Comparison of ENCODE assay signal across 14 cellular contexts in the genomic region with DNA sequence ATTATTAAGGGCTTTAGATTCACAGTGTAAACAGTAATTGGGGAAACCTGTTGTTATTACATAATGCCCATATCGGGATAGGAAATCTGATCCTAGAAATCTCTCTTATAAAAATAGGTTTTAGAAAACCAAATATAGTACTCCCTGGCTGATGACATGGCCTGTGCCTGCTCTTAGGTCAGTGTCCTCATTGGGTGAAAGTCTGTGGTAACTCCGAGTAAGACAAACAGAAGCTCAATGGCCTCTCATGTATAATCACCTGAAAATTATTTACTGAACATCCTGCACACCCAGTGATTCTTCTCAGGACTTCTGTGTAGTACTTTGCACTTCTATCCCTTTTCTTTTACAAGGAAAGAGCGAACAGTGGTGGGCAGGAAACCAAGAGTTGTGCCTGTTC. TPM values are rescaled to one million over a fixed set of nuclear protein-coding genes. Genes with fewer than 3 reads are reported as not detected.
DNase-seq lines count a peak whose midpoint lies in the region; ATAC-seq and TF ChIP-seq lines count a peak whose summit lies in the region.
"Had no signal": no experiment of that assay in that cellular context is flagged by ENCODE, and none has a peak within 500 bp of the region (broad histone marks: within the 10 kb centered on the region; RNA-seq: fewer than 3 reads in every experiment).

No MANE protein-coding gene starts in this region.

- no peaks in the 10 kb centered on the region for H3K27me3 Mint-ChIP-seq in nephron progenitor cell (ENCODE audit: low read depth, poor library complexity)
- no peaks in the 10 kb centered on the region for H3K27me3 Mint-ChIP-seq in activated CD8-positive, alpha-beta memory T cell treated with anti-CD3 and anti-CD28 coated beads, Interleukin-2, amount 10 ng/mL, durations not matched to agents 7 days and 5 days
- H3K27me3 Mint-ChIP-seq: CD4-positive, alpha-beta memory T cell had no signal

- no peak overlapping the region for H3K4me3 Mint-ChIP-seq in nephron progenitor cell
- H3K4me3 Mint-ChIP-seq in activated CD8-positive, alpha-beta memory T cell treated with anti-CD3 and anti-CD28 coated beads, Interleukin-2, amount 10 ng/mL, durations not matched to agents 7 days and 5 days: no peak overlapping the region
- H3K4me3 Mint-ChIP-seq: CD14-positive monocyte; CD4-positive, alpha-beta memory T cell; GM23338 had no signal

- H3K36me3 Mint-ChIP-seq in nephron progenitor cell (ENCODE audit: low read depth): peaks cover 6% of the 10 kb centered on the region
- H3K36me3 Mint-ChIP-seq in activated CD8-positive, alpha-beta memory T cell treated with anti-CD3 and anti-CD28 coated beads, Interleukin-2, amount 10 ng/mL, durations not matched to agents 7 days and 5 days: peaks cover 7% of the 10 kb centered on the region

- no peak for TF ChIP-seq CTCF in nephron progenitor cell (IDR thresholded peaks at IDR 0.05)

- H3K9me3 Mint-ChIP-seq in nephron progenitor cell: no peaks in the 10 kb centered on the region
- no peaks in the 10 kb centered on the region for H3K9me3 Mint-ChIP-seq in activated CD8-positive, alpha-beta memory T cell treated with anti-CD3 and anti-CD28 coated beads, Interleukin-2, amount 10 ng/mL, durations not matched to agents 7 days and 5 days (ENCODE audit: low read depth)
- H3K9me3 Mint-ChIP-seq: CD14-positive monocyte; CD4-positive, alpha-beta memory T cell; GM23338 had no signal

- no peak for ATAC-seq in activated CD8-positive, alpha-beta memory T cell treated with anti-CD3 and anti-CD28 coated beads, Interleukin-2, amount 10 ng/mL, durations not matched to agents 7 days and 5 days
- ATAC-seq: A549, GM23338 had no signal

- CTCF ChIA-PET in activated CD8-positive, alpha-beta memory T cell treated with anti-CD3 and anti-CD28 coated beads, Interleukin-2, amount 10 ng/mL, durations not matched to agents 7 days and 5 days (lab: Charles Lee): no interaction called here

- H3K27ac Mint-ChIP-seq in nephron progenitor cell: peak overlapping the region; percentile 70
- no peak overlapping the region for H3K27ac Mint-ChIP-seq in activated CD8-positive, alpha-beta memory T cell treated with anti-CD3 and anti-CD28 coated beads, Interleukin-2, amount 10 ng/mL, durations not matched to agents 7 days and 5 days
- H3K27ac Mint-ChIP-seq: CD14-positive monocyte; CD4-positive, alpha-beta memory T cell; GM23338 had no signal

- DNase-seq in DMS153 (lab: John Stamatoyannopoulos, UW) (peak; percentile 33), DMS153 treated with DMSO at 0.1 percent for 48 hours (lab: John Stamatoyannopoulos, UW; ENCODE audit: unreplicated experiment) (no peak), DMS 273 (lab: John Stamatoyannopoulos, UW; ENCODE audit: unreplicated experiment) (peak; percentile 54), NCI-H748 treated with DMSO at 0.1 percent for 48 hours (lab: John Stamatoyannopoulos, UW) (peak; percentile 25), nephron progenitor cell (no peak), AG20443 (ENCODE audit: low spot score) (no peak)
- DNase-seq in activated CD8-positive, alpha-beta memory T cell treated with anti-CD3 and anti-CD28 coated beads, Interleukin-2, amount 10 ng/mL, durations not matched to agents 7 days and 5 days: no peak
- DNase-seq: CD4-positive, alpha-beta memory T cell; DMS79; GDM1; HCEC 1CT had no signal

- H3K4me1 Mint-ChIP-seq in nephron progenitor cell: peaks cover 16% of the 10 kb centered on the region
- H3K4me1 Mint-ChIP-seq in activated CD8-positive, alpha-beta memory T cell treated with anti-CD3 and anti-CD28 coated beads, Interleukin-2, amount 10 ng/mL, durations not matched to agents 7 days and 5 days: no peaks in the 10 kb centered on the region
- H3K4me1 Mint-ChIP-seq: CD14-positive monocyte, GM23338 had no signal

RNA-seq across cellular contexts. Expression of a gene that starts 37.8 kb away (rescaled TPM):
- 10 to 100 TPM; 35.0 to 47.0 TPM for total RNA-seq in activated CD8-positive, alpha-beta memory T cell treated with anti-CD3 and anti-CD28 coated beads, Interleukin-2, amount 10 ng/mL, durations not matched to agents 7 days and 5 days

Comparison
In these comparisons a context has a peak if more than half of its experiments do, and no peak if none do; other contexts are left out.
1. DNase-seq: peak in DMS153 (single experiment), DMS 273 (single experiment) and NCI-H748 treated with DMSO at 0.1 percent for 48 hours (single experiment); none in DMS153 treated with DMSO at 0.1 percent for 48 hours (single experiment), nephron progenitor cell (single experiment), activated CD8-positive, alpha-beta memory T cell treated with anti-CD3 and anti-CD28 coated beads, Interleukin-2, amount 10 ng/mL, durations not matched to agents 7 days and 5 days (single experiment) and AG20443 (single experiment).